1 cellular context compared by ENCODE assay signal in genomic region chr7:7579638-7580037, GRCh38.
TF ChIP-seq lines count a peak whose summit lies in the region.

No MANE protein-coding gene starts in this region.

TF ChIP-seq in K562, 482 proteins besides CTCF, POLR2A, EP300 and RAD21 (continued from another document):
- TF ChIP-seq ZBTB43 (CRISPR knock-in tag; IDR thresholded peaks at IDR 0.05) (no peak), MCM3 (IDR thresholded peaks at IDR 0.05) (no peak), CEBPG (CRISPR knock-in tag; IDR thresholded peaks at IDR 0.05) (no peak), CEBPG (tag; conservative IDR thresholded peaks at IDR 0.05 in 1 of 2, IDR thresholded peaks at IDR 0.05 in 1 of 2) (peak; percentile 43 to 78; a peak in 2 of 4 replicates), CREB1 (IDR thresholded peaks at IDR 0.05) (no peak), CREB1 (CRISPR knock-in tag; IDR thresholded peaks at IDR 0.05) (no peak), CEBPB (tag; IDR thresholded peaks at IDR 0.05) (peak; percentile 83), ELK3 (CRISPR knock-in tag; IDR thresholded peaks at IDR 0.05) (no peak), AFF4 (CRISPR knock-in tag; IDR thresholded peaks at IDR 0.05) (no peak)
TF ChIP-seq in K562: peak in this region for 2.
